Comparison of ENCODE assay signal across 8 cellular contexts in genomic region chr9:4489919-4490704, GRCh38. TPM values are rescaled to one million over a fixed set of nuclear protein-coding genes. Genes with fewer than 3 reads are reported as not detected.
DNase-seq lines count a peak whose midpoint lies in the region; ATAC-seq and TF ChIP-seq lines count a peak whose summit lies in the region.

TSS of gene SLC1A1 (plus strand) at chr9:4490468. CDS start at chr9:4490680, 212 bp downstream.

- TF ChIP-seq CTCF in GM13976 (IDR thresholded peaks at IDR 0.05; ENCODE audit: borderline replicate concordance, control extremely low read depth, extremely low read depth, insufficient read depth, missing control alignments) (no peak), fibroblast of mammary gland (conservative IDR thresholded peaks at IDR 0.05; ENCODE audit: control insufficient read depth, insufficient read depth, low read depth, low read length) (no peak), natural killer cell (IDR thresholded peaks at IDR 0.05) (no peak)

- intact Hi-C loops in natural killer cell (cut with micrococcal nuclease), result no loop called here

- peak within 1 kb of the TSS; percentile 61 for H3K4me3 Mint-ChIP-seq in activated CD8-positive, alpha-beta memory T cell treated with anti-CD3 and anti-CD28 coated beads, Interleukin-2, amount 10 ng/mL, durations not matched to agents 7 days and 5 days
- peak within 1 kb of the TSS; percentile 43 for H3K4me3 Mint-ChIP-seq in natural killer cell

- ATAC-seq in HG02623 (IDR thresholded peaks at IDR 0.05; ENCODE audit: unreplicated experiment) (peak; percentile 69), natural killer cell (peak in 1 of 3 donors; percentile 21)
- peak; percentile 69 for ATAC-seq in activated CD8-positive, alpha-beta memory T cell treated with anti-CD3 and anti-CD28 coated beads, Interleukin-2, amount 10 ng/mL, durations not matched to agents 7 days and 5 days

- no peak within 1 kb of the TSS for H3K27ac Mint-ChIP-seq in activated CD8-positive, alpha-beta memory T cell treated with anti-CD3 and anti-CD28 coated beads, Interleukin-2, amount 10 ng/mL, durations not matched to agents 7 days and 5 days
- H3K27ac Mint-ChIP-seq in natural killer cell, result no peak within 1 kb of the TSS

- H3K36me3 Mint-ChIP-seq in activated CD8-positive, alpha-beta memory T cell treated with anti-CD3 and anti-CD28 coated beads, Interleukin-2, amount 10 ng/mL, durations not matched to agents 7 days and 5 days, result no peaks in the 10 kb centered on the region
- no peaks in the 10 kb centered on the region for H3K36me3 Mint-ChIP-seq in natural killer cell

- H3K4me1 Mint-ChIP-seq in activated CD8-positive, alpha-beta memory T cell treated with anti-CD3 and anti-CD28 coated beads, Interleukin-2, amount 10 ng/mL, durations not matched to agents 7 days and 5 days, result peaks cover 17% of the 10 kb centered on the region
- H3K4me1 Mint-ChIP-seq in natural killer cell, result peaks cover 0 to 5% of the 10 kb centered on the region in 2 donors

- CTCF ChIA-PET in activated CD8-positive, alpha-beta memory T cell treated with anti-CD3 and anti-CD28 coated beads, Interleukin-2, amount 10 ng/mL, durations not matched to agents 7 days and 5 days (lab: Charles Lee), result no interaction called here

- in situ Hi-C loops in GM13976 (cut with MboI; ENCODE audit: low sequenced_read_pairs, unreplicated experiment), result no loop called here

- peak within 1 kb of the TSS; percentile 61 for H3K4me3 ChIP-seq in fibroblast of mammary gland (ENCODE audit: control insufficient read depth, low read depth, low read length)

- peak; percentile 30 for DNase-seq in 8988T
- peak; percentile 88 for DNase-seq in GM13976 (ENCODE audit: low spot score)
- peak; percentile 68 for DNase-seq in NCI-H146 treated with DMSO at 0.1 percent for 48 hours (lab: John Stamatoyannopoulos, UW; ENCODE audit: unreplicated experiment)
- no peak for DNase-seq in activated CD8-positive, alpha-beta memory T cell treated with anti-CD3 and anti-CD28 coated beads, Interleukin-2, amount 10 ng/mL, durations not matched to agents 7 days and 5 days
- DNase-seq in fibroblast of mammary gland (ENCODE audit: low read depth), result peak; percentile 46
- DNase-seq in natural killer cell, result no peak
- peak; percentile 58 for DNase-seq in ureter (ENCODE audit: low spot score)

- H3K9me3 Mint-ChIP-seq in activated CD8-positive, alpha-beta memory T cell treated with anti-CD3 and anti-CD28 coated beads, Interleukin-2, amount 10 ng/mL, durations not matched to agents 7 days and 5 days (ENCODE audit: low read depth), result no peaks in the 10 kb centered on the region
- no peaks in the 10 kb centered on the region for H3K9me3 Mint-ChIP-seq in natural killer cell

- peaks cover 60% of the 10 kb centered on the region for H3K27me3 Mint-ChIP-seq in activated CD8-positive, alpha-beta memory T cell treated with anti-CD3 and anti-CD28 coated beads, Interleukin-2, amount 10 ng/mL, durations not matched to agents 7 days and 5 days
- H3K27me3 Mint-ChIP-seq in natural killer cell (ENCODE audit: low read depth in 2 of 2), result peaks cover 41 to 55% of the 10 kb centered on the region in 2 donors

RNA-seq across cellular contexts. Expression of gene SLC1A1, which starts in this region (rescaled TPM):
- total RNA-seq in activated CD8-positive, alpha-beta memory T cell treated with anti-CD3 and anti-CD28 coated beads, Interleukin-2, amount 10 ng/mL, durations not matched to agents 7 days and 5 days, result under 1 TPM in 1 of 2 experiments, not detected in 1; 0.14 TPM
- not detected for total RNA-seq in natural killer cell
- 5.0 TPM for total RNA-seq in ureter

Comparison
In these comparisons a context has a peak if more than half of its experiments do, and no peak if none do; other contexts are left out.
1. Peak in ATAC-seq in activated CD8-positive, alpha-beta memory T cell treated with anti-CD3 and anti-CD28 coated beads, Interleukin-2, amount 10 ng/mL, durations not matched to agents 7 days and 5 days; RNA of the gene not detected or under 1 TPM.
2. DNase-seq: peak in 8988T (single experiment), GM13976 (single experiment), NCI-H146 treated with DMSO at 0.1 percent for 48 hours (single experiment), fibroblast of mammary gland (single experiment) and ureter (single experiment); none in activated CD8-positive, alpha-beta memory T cell treated with anti-CD3 and anti-CD28 coated beads, Interleukin-2, amount 10 ng/mL, durations not matched to agents 7 days and 5 days (single experiment) and natural killer cell (single experiment).